ENCODE assay signal across 11 cellular contexts in the genomic region with DNA sequence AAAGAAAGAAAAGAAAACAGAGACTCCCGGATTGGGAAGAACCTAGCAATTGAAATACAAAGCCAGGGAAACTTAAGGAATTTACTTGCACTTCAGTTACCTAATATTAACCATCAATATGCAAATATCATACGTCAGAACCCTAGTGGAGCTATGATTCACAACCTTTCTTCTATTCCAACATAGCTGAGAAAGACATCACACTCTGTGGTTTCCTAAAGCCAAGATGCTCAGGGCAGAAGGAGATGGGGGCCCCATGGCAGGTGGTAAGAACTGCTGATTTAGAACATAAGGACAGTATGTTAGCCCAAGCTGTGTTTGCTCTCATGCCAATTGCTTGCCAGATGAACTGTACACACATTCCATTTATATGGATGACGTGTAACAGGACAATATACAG. TPM values are rescaled to one million over a fixed set of nuclear protein-coding genes. Genes with fewer than 3 reads are reported as not detected.
A peak's percentile ranks its signal among the peaks of the same experiment; 100 is the strongest.
DNase-seq lines count a peak whose midpoint lies in the region; ATAC-seq and TF ChIP-seq lines count a peak whose summit lies in the region.
"Had no signal": no experiment of that assay in that cellular context is flagged by ENCODE, and none has a peak within 500 bp of the region (broad histone marks: within the 10 kb centered on the region; RNA-seq: fewer than 3 reads in every experiment).

No MANE protein-coding gene starts in this region.

- intact Hi-C loops in gastrocnemius medialis (cut with DNase I; ENCODE audit: low total_unique reads), result no loop called here
- intact Hi-C loops in CD8-positive, alpha-beta T cell (cut with DNase I, micrococcal nuclease), result no loop called here

- no peaks in the 10 kb centered on the region for H3K9me3 ChIP-seq in gastrocnemius medialis
- no peaks in the 10 kb centered on the region for H3K9me3 ChIP-seq in CD8-positive, alpha-beta T cell (ENCODE audit: low read length)

- in situ Hi-C loops in gastrocnemius medialis (cut with MboI; ENCODE audit: low sequenced_read_pairs in 4 of 4), result no loop called here

- no peaks in the 10 kb centered on the region for H3K9me3 Mint-ChIP-seq in activated naive CD8-positive, alpha-beta T cell treated with anti-CD3 and anti-CD28 coated beads for 36 hours
- H3K9me3 Mint-ChIP-seq in CD8-positive, alpha-beta T cell, result no peaks in the 10 kb centered on the region

- peaks cover 31% of the 10 kb centered on the region for H3K4me1 Mint-ChIP-seq in activated naive CD8-positive, alpha-beta T cell treated with anti-CD3 and anti-CD28 coated beads for 36 hours
- H3K4me1 Mint-ChIP-seq in CD8-positive, alpha-beta T cell (ENCODE audit: low read depth), result peaks cover 54% of the 10 kb centered on the region

- peaks cover 43 to 44% of the 10 kb centered on the region in 2 donors for H3K4me1 ChIP-seq in gastrocnemius medialis
- no peaks in the 10 kb centered on the region for H3K4me1 ChIP-seq in CD8-positive, alpha-beta T cell (ENCODE audit: insufficient read depth, low read length)

- peak; percentile 28 for DNase-seq in GM10248 (ENCODE audit: extremely low spot score)
- peak; percentile 3 for DNase-seq in activated naive CD8-positive, alpha-beta T cell treated with anti-CD3 and anti-CD28 coated beads for 36 hours
- peak; percentile 25 for DNase-seq in kidney glomerular epithelial cell (lab: John Stamatoyannopoulos, UW)
- DNase-seq in RKO (ENCODE audit: low spot score), result no peak
- no peak for DNase-seq in gastrocnemius medialis
- DNase-seq in CD8-positive, alpha-beta T cell, result no peak
- DNase-seq in amygdala (lab: John Stamatoyannopoulos, UW), result no peak
- DNase-seq: activated CD4-positive, alpha-beta T cell treated with anti-CD3 and anti-CD28 coated beads, Interleukin-2, amount 50 U/mL, for 48 hours; right cardiac atrium; stimulated activated naive CD4-positive, alpha-beta T cell had no signal

- H3K36me3 ChIP-seq in gastrocnemius medialis, result no peaks in the 10 kb centered on the region
- no peaks in the 10 kb centered on the region for H3K36me3 ChIP-seq in CD8-positive, alpha-beta T cell (ENCODE audit: insufficient read depth, low read length)

- H3K4me3 Mint-ChIP-seq in activated naive CD8-positive, alpha-beta T cell treated with anti-CD3 and anti-CD28 coated beads for 36 hours, result no peak overlapping the region
- no peak overlapping the region for H3K4me3 Mint-ChIP-seq in CD8-positive, alpha-beta T cell

- H3K27me3 ChIP-seq in gastrocnemius medialis, result no peaks in the 10 kb centered on the region
- H3K27me3 ChIP-seq in CD8-positive, alpha-beta T cell (ENCODE audit: insufficient read depth, low read length), result no peaks in the 10 kb centered on the region

- no peak overlapping the region for H3K4me3 ChIP-seq in gastrocnemius medialis
- no peak overlapping the region for H3K4me3 ChIP-seq in CD8-positive, alpha-beta T cell (ENCODE audit: low read depth, low read length)

- CTCF ChIA-PET in GM10248 (lab: Yijun Ruan, JAX), result interaction anchor here (1.0 to 2.1 kb wide), 5 partner anchors 9 to 149 kb away, joined by 3 to 9 read pairs (median 3); no protein-coding TSS in a partner anchor
- CTCF ChIA-PET in CD8-positive, alpha-beta T cell (lab: Charles Lee), result no interaction called here

- no peaks in the 10 kb centered on the region for H3K27me3 Mint-ChIP-seq in activated naive CD8-positive, alpha-beta T cell treated with anti-CD3 and anti-CD28 coated beads for 36 hours
- H3K27me3 Mint-ChIP-seq in CD8-positive, alpha-beta T cell (ENCODE audit: low read depth), result no peaks in the 10 kb centered on the region

- POLR2A ChIA-PET in GM10248 (lab: Yijun Ruan, JAX), result interaction anchor here (1.0 kb wide), 1 partner anchor 53 kb away, joined by 7 read pairs; no protein-coding TSS in a partner anchor
- POLR2A ChIA-PET in CD8-positive, alpha-beta T cell (lab: Charles Lee), result no interaction called here

- H3K27ac ChIP-seq in gastrocnemius medialis, result no peak overlapping the region
- H3K27ac ChIP-seq in CD8-positive, alpha-beta T cell (ENCODE audit: low read depth, low read length), result no peak overlapping the region

- TF ChIP-seq CTCF in GM10248 (IDR thresholded peaks at IDR 0.05; ENCODE audit: control extremely low read depth, extremely low read depth, low read depth, missing control alignments) (no peak), gastrocnemius medialis (IDR thresholded peaks at IDR 0.05 in 4 of 5, conservative IDR thresholded peaks at IDR 0.05 in 1 of 5) (no peak)
- TF ChIP-seq CTCF in CD8-positive, alpha-beta T cell (IDR thresholded peaks at IDR 0.05), result no peak

- H3K36me3 Mint-ChIP-seq in activated naive CD8-positive, alpha-beta T cell treated with anti-CD3 and anti-CD28 coated beads for 36 hours, result no peaks in the 10 kb centered on the region
- H3K36me3 Mint-ChIP-seq in CD8-positive, alpha-beta T cell, result no peaks in the 10 kb centered on the region

- TF ChIP-seq POLR2A in gastrocnemius medialis (IDR thresholded peaks at IDR 0.05), result no peak

- peak; percentile 68 for ATAC-seq in HG03175 (IDR thresholded peaks at IDR 0.05; ENCODE audit: unreplicated experiment)
- no peak for ATAC-seq in gastrocnemius medialis
- ATAC-seq in CD8-positive, alpha-beta T cell, result no peak
- ATAC-seq: right cardiac atrium had no signal

- H3K27ac Mint-ChIP-seq in activated naive CD8-positive, alpha-beta T cell treated with anti-CD3 and anti-CD28 coated beads for 36 hours, result no peak overlapping the region
- no peak overlapping the region for H3K27ac Mint-ChIP-seq in CD8-positive, alpha-beta T cell

RNA-seq across cellular contexts. Expression of gene HECTD4, which starts 34.7 kb away (rescaled TPM):
- 10 to 100 TPM; 15.8 to 17.8 TPM for total RNA-seq in activated naive CD8-positive, alpha-beta T cell treated with anti-CD3 and anti-CD28 coated beads for 36 hours
- 10 to 100 TPM; 12.9 to 23.3 (median 16.8) TPM for total RNA-seq in gastrocnemius medialis
- 10 to 100 TPM; 31.8 to 39.6 TPM for total RNA-seq in CD8-positive, alpha-beta T cell

Comparison
In these comparisons a context has a peak if more than half of its experiments do, and no peak if none do; other contexts are left out.
1. DNase-seq: peak in GM10248 (single experiment), activated naive CD8-positive, alpha-beta T cell treated with anti-CD3 and anti-CD28 coated beads for 36 hours (single experiment) and kidney glomerular epithelial cell (single experiment); none in RKO (single experiment), gastrocnemius medialis (0 of 2), CD8-positive, alpha-beta T cell (0 of 7) and amygdala (0 of 56).